In the genomic region with DNA sequence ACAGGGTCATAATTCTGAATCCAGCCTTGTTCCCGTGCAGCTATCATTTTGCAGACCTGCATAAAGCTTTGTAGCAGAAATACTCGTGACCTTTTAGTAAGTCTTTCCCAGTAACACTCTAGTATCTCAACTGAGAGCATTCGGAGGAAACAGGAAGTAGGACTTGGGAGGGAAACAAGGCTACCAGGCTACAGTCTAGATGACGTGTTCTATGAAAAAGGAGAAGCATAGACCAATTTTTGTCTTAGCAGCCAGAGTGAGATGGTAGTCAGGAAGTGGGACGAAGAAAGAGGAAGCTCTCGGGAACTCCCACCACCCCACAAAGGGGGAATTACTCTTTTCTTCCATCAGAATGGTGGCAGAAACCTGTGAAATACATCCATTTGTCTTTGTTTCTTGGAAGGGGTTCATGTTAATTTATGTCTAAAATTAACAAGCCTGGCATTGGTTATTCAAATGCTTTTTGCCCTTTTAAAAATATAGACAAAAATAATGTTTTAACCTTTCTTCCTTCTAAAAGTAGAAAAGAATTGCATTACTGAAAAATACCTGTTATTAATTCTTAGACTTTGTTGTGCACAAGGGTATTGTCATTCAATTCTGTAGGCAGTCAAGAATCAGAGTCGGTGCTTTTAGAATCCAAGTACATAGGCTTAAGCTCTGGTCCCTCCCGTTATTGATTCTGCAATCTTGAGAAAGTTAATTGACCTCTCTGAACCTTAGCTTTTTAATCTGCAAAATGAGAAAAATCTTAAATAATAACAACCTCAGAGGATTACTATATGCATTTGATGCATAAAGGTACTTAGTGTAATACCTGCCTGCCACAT, we compare ENCODE assay signal across 8 cellular contexts. TPM values are rescaled to one million over a fixed set of nuclear protein-coding genes. Genes with fewer than 3 reads are reported as not detected.
DNase-seq lines count a peak whose midpoint lies in the region; ATAC-seq and TF ChIP-seq lines count a peak whose summit lies in the region.
"Had no signal": no experiment of that assay in that cellular context is flagged by ENCODE, and none has a peak within 500 bp of the region (broad histone marks: within the 10 kb centered on the region; RNA-seq: fewer than 3 reads in every experiment).

No MANE protein-coding gene starts in this region.

- peaks cover 43% of the 10 kb centered on the region for H3K79me2 ChIP-seq in SK-N-SH (ENCODE audit: insufficient read depth)

- H3K4me1 ChIP-seq in SK-N-SH (ENCODE audit: control insufficient read depth in 1 of 2, insufficient read depth in 2 of 2, low read depth in 1 of 2, low read length in 1 of 2) (peaks cover 0 to 15% of the 10 kb centered on the region in 2 experiments; a peak in 3 of 4 replicates), testis (peaks cover 4% of the 10 kb centered on the region)

- H2AFZ ChIP-seq in SK-N-SH (ENCODE audit: low read depth), result peak overlapping the region; percentile 60; the same call in 1 of the 2 replicates

- peaks cover 36% of the 10 kb centered on the region for H3F3A ChIP-seq in SK-N-SH (replicated peaks; ENCODE audit: insufficient read depth)

- intact Hi-C loops in testis (cut with DNase I; ENCODE audit: low total_unique reads), result no loop called here

- peak overlapping the region; percentile 34; the same call in 1 of the 2 replicates for H3K9ac ChIP-seq in SK-N-SH

- H3K27me3 ChIP-seq in SK-N-SH (ENCODE audit: insufficient read depth) (no peaks in the 10 kb centered on the region), testis (no peaks in the 10 kb centered on the region)

- POLR2A ChIA-PET in SK-N-SH (lab: Yijun Ruan, JAX), result no interaction called here

- TF ChIP-seq RAD21 in SK-N-SH (IDR thresholded peaks at IDR 0.05; ENCODE audit: low read length), result no peak

- TF ChIP-seq EP300 in SK-N-SH (IDR thresholded peaks at IDR 0.05; ENCODE audit: borderline replicate concordance in 1 of 2, low read depth in 1 of 2, low read length in 1 of 2), result no peak

- 0 out of 2 replicates have a peak overlapping the region, but pooled peaks have one; percentile 41 for H3K4me2 ChIP-seq in SK-N-SH

- H3K9me2 ChIP-seq in SK-N-SH, result no peaks in the 10 kb centered on the region

- H3K36me3 ChIP-seq in SK-N-SH (replicated peaks in 1 of 2; ENCODE audit: control insufficient read depth in 1 of 2, insufficient read depth in 2 of 2, low read length in 1 of 2) (no peaks in the 10 kb centered on the region), testis (ENCODE audit: low read depth, missing control alignments) (no peaks in the 10 kb centered on the region)

- DNase-seq in SK-N-SH, result no peak
- DNase-seq in left lobe of liver (ENCODE audit: low spot score), result no peak
- no peak for DNase-seq in testis
- DNase-seq in middle frontal gyrus (ENCODE audit: extremely low spot score, low spot score), result no peak
- DNase-seq in NCI-H2171 treated with DMSO at 0.1 percent for 48 hours (lab: John Stamatoyannopoulos, UW), result no peak

- H3K27ac ChIP-seq in SK-N-SH (ENCODE audit: low read depth in 2 of 2, low read length in 1 of 2) (peak overlapping the region; percentile 80 to 87), testis (no peak overlapping the region)

- H3K9me3 ChIP-seq in SK-N-SH (no peaks in the 10 kb centered on the region), testis (no peaks in the 10 kb centered on the region)

- CTCF ChIA-PET in SK-N-SH (lab: Yijun Ruan, JAX), result interaction anchor here (1.2 kb wide), 1 partner anchor 33 kb away, joined by 4 read pairs; no protein-coding TSS in a partner anchor

- peak; percentile 75 for ATAC-seq in GM19324 (IDR thresholded peaks at IDR 0.05; ENCODE audit: low FRiP score, unreplicated experiment)
- peak; percentile 92 for ATAC-seq in HG03025 (IDR thresholded peaks at IDR 0.05; ENCODE audit: low FRiP score, unreplicated experiment)
- peak; percentile 61 for ATAC-seq in left lobe of liver

- no peak for TF ChIP-seq POLR2A in testis (IDR thresholded peaks at IDR 0.05)

- H3K4me3 ChIP-seq in SK-N-SH (ENCODE audit: low read depth in 2 of 2, low read length in 1 of 2) (no peak overlapping the region), testis (no peak overlapping the region)

- H4K20me1 ChIP-seq in SK-N-SH (ENCODE audit: insufficient read depth), result no peaks in the 10 kb centered on the region

- no peak for TF ChIP-seq CTCF in SK-N-SH (IDR thresholded peaks at IDR 0.05)
- TF ChIP-seq CTCF in testis (IDR thresholded peaks at IDR 0.05), result no peak

- WGBS in SK-N-SH (ENCODE audit: low lambda C conversion rate), result 27% methylated on average over 8 of the region's 8 CpGs
- WGBS in testis, 2 donors, result 56 to 57% methylated on average over 8 of the region's 8 CpGs

TF ChIP-seq in SK-N-SH, 30 proteins besides CTCF, POLR2A, EP300 and RAD21:
- TF ChIP-seq ELF1 (IDR thresholded peaks at IDR 0.05) (peak; percentile 54), GATA2 (CRISPR knock-in tag; IDR thresholded peaks at IDR 0.05) (no peak), EZH2phosphoT487 (IDR thresholded peaks at IDR 0.05; ENCODE audit: borderline replicate concordance, low read depth) (no peak), POLR2AphosphoS5 (IDR thresholded peaks at IDR 0.05; ENCODE audit: low read depth, low read length) (no peak), TCF12 (IDR thresholded peaks at IDR 0.05) (no peak), SMC3 (IDR thresholded peaks at IDR 0.05; ENCODE audit: low read depth, low read length) (no peak), GABPA (IDR thresholded peaks at IDR 0.05; ENCODE audit: low read depth) (peak; percentile 47; the same call in 1 of the 2 replicates), JUND (IDR thresholded peaks at IDR 0.05) (no peak)
- TF ChIP-seq, protein P1, sequence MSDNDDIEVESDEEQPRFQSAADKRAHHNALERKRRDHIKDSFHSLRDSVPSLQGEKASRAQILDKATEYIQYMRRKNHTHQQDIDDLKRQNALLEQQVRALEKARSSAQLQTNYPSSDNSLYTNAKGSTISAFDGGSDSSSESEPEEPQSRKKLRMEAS (IDR thresholded peaks at IDR 0.05; ENCODE audit: low read depth), result 0 out of 2 replicates have a peak, but pooled peaks have one; percentile 40
- TF ChIP-seq, protein P2, sequence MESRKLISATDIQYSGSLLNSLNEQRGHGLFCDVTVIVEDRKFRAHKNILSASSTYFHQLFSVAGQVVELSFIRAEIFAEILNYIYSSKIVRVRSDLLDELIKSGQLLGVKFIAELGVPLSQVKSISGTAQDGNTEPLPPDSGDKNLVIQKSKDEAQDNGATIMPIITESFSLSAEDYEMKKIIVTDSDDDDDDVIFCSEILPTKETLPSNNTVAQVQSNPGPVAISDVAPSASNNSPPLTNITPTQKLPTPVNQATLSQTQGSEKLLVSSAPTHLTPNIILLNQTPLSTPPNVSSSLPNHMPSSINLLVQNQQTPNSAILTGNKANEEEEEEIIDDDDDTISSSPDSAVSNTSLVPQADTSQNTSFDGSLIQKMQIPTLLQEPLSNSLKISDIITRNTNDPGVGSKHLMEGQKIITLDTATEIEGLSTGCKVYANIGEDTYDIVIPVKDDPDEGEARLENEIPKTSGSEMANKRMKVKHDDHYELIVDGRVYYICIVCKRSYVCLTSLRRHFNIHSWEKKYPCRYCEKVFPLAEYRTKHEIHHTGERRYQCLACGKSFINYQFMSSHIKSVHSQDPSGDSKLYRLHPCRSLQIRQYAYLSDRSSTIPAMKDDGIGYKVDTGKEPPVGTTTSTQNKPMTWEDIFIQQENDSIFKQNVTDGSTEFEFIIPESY (IDR thresholded peaks at IDR 0.05; ENCODE audit: borderline replicate concordance, low read depth), result no peak

RNA-seq across cellular contexts. Expression of a gene that starts 1.6 kb away (rescaled TPM):
- 1.5 and 2.9 TPM in 2 replicates for polyA plus RNA-seq in SK-N-SH (2012; rRNA removed)
- polyA plus RNA-seq in SK-N-SH (2012; cell fraction: cytosol; rRNA removed), result 3.5 and 4.6 TPM in 2 replicates
- 1.1 and 3.5 TPM in 2 replicates for polyA plus RNA-seq in SK-N-SH (2012; cell fraction: nucleus; rRNA removed)
- 1.8 TPM for total RNA-seq in left lobe of liver
- under 1 TPM in 1 of 2 donors, not detected in 1; 0.06 TPM for total RNA-seq in testis
- 0.42 TPM for polyA plus RNA-seq in testis (ENCODE audit: insufficient read depth, low read depth, low replicate concordance)
- total RNA-seq: T-cell had no signal

RNA-seq across cellular contexts. Expression of a gene that starts 57.9 kb away (rescaled TPM):
- polyA plus RNA-seq in SK-N-SH (2012; rRNA removed) (1.2 and 3.5 TPM in 2 replicates), testis (ENCODE audit: insufficient read depth, low read depth, low replicate concordance) (0.25 TPM)
- polyA plus RNA-seq in SK-N-SH (2012; cell fraction: cytosol; rRNA removed), result 0.39 and 0.64 TPM in 2 replicates
- polyA plus RNA-seq in SK-N-SH (2012; cell fraction: nucleus; rRNA removed), result 7.0 and 16.3 TPM in 2 replicates
- total RNA-seq in left lobe of liver (184 TPM), testis (under 1 TPM in 1 of 2 donors, not detected in 1; 0.31 TPM)

Comparison
In these comparisons a context has a peak if more than half of its experiments do, and no peak if none do; other contexts are left out.
1. H3K27ac ChIP-seq: peak in SK-N-SH (2 of 2); none in testis (0 of 2).
2. RNA of a gene that starts 57.9 kb away (total RNA-seq): 184 TPM in left lobe of liver (single experiment); 0.31 TPM in testis; every median in the first group is over 100 times any median in the second.
3. Peak in every context shown above with its lines, with median percentiles within 50 percentile points of each other: ATAC-seq.